Comparison of ENCODE assay signal across 30 cellular contexts in genomic region chrX:139842326-139843175, GRCh38.
"Had no signal": no experiment of that assay in that cellular context is flagged by ENCODE, and none has a peak within 500 bp of the region (broad histone marks: within the 10 kb centered on the region; RNA-seq: fewer than 3 reads in every experiment).

No MANE protein-coding gene starts in this region.

- H3K9me3 ChIP-seq: lower lobe of right lung, right lobe of liver, testis, uterus had no signal

- H3K4me1 ChIP-seq: lower lobe of right lung, testis, uterus had no signal

- ATAC-seq: activated T-helper 17 cell treated with anti-CD3 and anti-CD28 coated beads, Interleukin-2, amount 50 U/mL, for 72 hours; left lobe of liver; natural killer cell treated with Interleukin-12 subunit alpha and Interleukin-12 subunit beta and Interleukin-15 and Interleukin-18, amount 100 ng/mL, for 72 hours; stimulated activated naive CD8-positive, alpha-beta T cell treated with anti-CD3 and anti-CD28 coated beads, Interleukin-15, Interleukin-2, amounts not matched to agents 100 U/mL and 50 U/mL, for 24 hours had no signal

- H3K4me3 ChIP-seq: coronary artery, dorsolateral prefrontal cortex, lower lobe of right lung, right lobe of liver, skin epidermis, testis, uterus had no signal

- H3K27ac ChIP-seq: coronary artery, dorsolateral prefrontal cortex, lower lobe of right lung, right lobe of liver, skin epidermis, testis, uterus had no signal

- DNase-seq: activated CD4-positive, alpha-beta memory T cell treated with anti-CD3 and anti-CD28 coated beads, Interleukin-2, amount 10 ng/mL, durations not matched to agents 7 days and 5 days; activated CD4-positive, alpha-beta T cell treated with anti-CD3 and anti-CD28 coated beads, Interleukin-2, amount 10 ng/mL, durations not matched to agents 24 days and 14 days; activated CD4-positive, CD25-positive, alpha-beta regulatory T cell treated with anti-CD3 and anti-CD28 coated beads, Interleukin-2, amount 50 U/mL, for 72 hours; activated CD8-positive, alpha-beta memory T cell treated with anti-CD3 and anti-CD28 coated beads, Interleukin-2, amount 50 U/mL, for 48 hours; activated gamma-delta T cell treated with Interleukin-2 at 50 U/mL for 16 hours; activated naive CD4-positive, alpha-beta T cell treated with anti-CD3 and anti-CD28 coated beads, Interleukin-2, amount 50 U/mL, for 16 hours; activated T-cell treated with anti-CD3 and anti-CD28 coated beads, Interleukin-2, amount 50 U/mL, for 24 hours; cerebellar nuclear complex; dorsolateral prefrontal cortex; effector memory CD4-positive, alpha-beta T cell; foreskin fibroblast; head of caudate nucleus; hypothalamus; immature natural killer cell; kidney; lower lobe of right lung; mesendoderm; posterior cingulate gyrus; right lobe of liver; stimulated activated CD4-positive, alpha-beta T cell treated with anti-CD3 and anti-CD28 coated beads, Interleukin-12 subunit alpha, Interleukin-12 subunit beta, amount 100 ng/mL, for 4 hours; stimulated activated CD4-positive, alpha-beta T cell treated with anti-CD3 and anti-CD28 coated beads, Interleukin-4, amount 100 ng/mL, for 1 hour; stimulated activated naive CD8-positive, alpha-beta T cell treated with anti-CD3 and anti-CD28 coated beads, Interleukin-15, Interleukin-2, amounts not matched to agents 100 U/mL and 50 U/mL, for 24 hours; T-helper 2 cell; testis; uterus had no signal

- H3K27me3 ChIP-seq: right lobe of liver, testis, uterus had no signal

- H3K36me3 ChIP-seq: lower lobe of right lung, right lobe of liver, uterus had no signal
